Comparison of ENCODE assay signal across 9 cellular contexts in genomic region chr13:39451860-39452301, GRCh38.
DNase-seq lines count a peak whose midpoint lies in the region; ATAC-seq and TF ChIP-seq lines count a peak whose summit lies in the region.
"Had no signal": no experiment of that assay in that cellular context is flagged by ENCODE, and none has a peak within 500 bp of the region (broad histone marks: within the 10 kb centered on the region; RNA-seq: fewer than 3 reads in every experiment).

No MANE protein-coding gene starts in this region.

- H4K8ac ChIP-seq in IMR-90 (ENCODE audit: low read depth in 2 of 2, low read length in 2 of 2) = no peak overlapping the region

- TF ChIP-seq POLR2A in IMR-90 (IDR thresholded peaks at IDR 0.05; ENCODE audit: low read depth, low read length) (no peak), heart left ventricle (IDR thresholded peaks at IDR 0.05) (no peak), thyroid gland (IDR thresholded peaks at IDR 0.05) (no peak)

- intact Hi-C loops in IMR-90 (cut with micrococcal nuclease) = no loop called here
- intact Hi-C loops in heart left ventricle (cut with DNase I) = loop anchor here in 3 of 10 donors (2.0 to 10.0 kb wide), 4 partner anchors 35 to 63 kb away; no protein-coding TSS in a partner anchor
- intact Hi-C loops in thyroid gland (cut with DNase I) = no loop called here

- POLR2A ChIA-PET in IMR-90 (lab: Charles Lee; ENCODE audit: unreplicated experiment) = no interaction called here
- POLR2A ChIA-PET in HEK293T (lab: Yijun Ruan, JAX) = no interaction called here

- no peak overlapping the region for H3K23ac ChIP-seq in IMR-90 (ENCODE audit: low read depth, low read length)

- no peak for TF ChIP-seq CTCF in IMR-90 (conservative IDR thresholded peaks at IDR 0.05; ENCODE audit: low read depth, low read length)
- TF ChIP-seq CTCF in heart left ventricle (IDR thresholded peaks at IDR 0.05) = no peak
- no peak for TF ChIP-seq CTCF in thyroid gland (IDR thresholded peaks at IDR 0.05)

- H2BK15ac ChIP-seq in IMR-90 (ENCODE audit: low read depth, low read length) = no peak overlapping the region

- no peak for TF ChIP-seq RAD21 in IMR-90 (IDR thresholded peaks at IDR 0.05; ENCODE audit: low read length)

- DNase-seq in IMR-90 = peak; percentile 30
- peak; percentile 93 for DNase-seq in SIG-M5 treated with dmso at 0.1 percent for 504 hours (lab: John Stamatoyannopoulos, UW; ENCODE audit: unreplicated experiment)
- DNase-seq in heart left ventricle = peak; percentile 49 to 71 (median 63)
- DNase-seq in thyroid gland = peak; percentile 10 to 17
- no peak for DNase-seq in HT-29 (ENCODE audit: low spot score)
- no peak for DNase-seq in HEK293T (ENCODE audit: extremely low spot score)
- DNase-seq: effector CD8-positive, alpha-beta T cell had no signal

- no TSS peak for BruUV-seq in IMR-90 (replicated peaks; lab: Mats Ljungman, UMichigan)

- H2AK9ac ChIP-seq in IMR-90 (replicated peaks; ENCODE audit: low read depth, low read length, poor library complexity) = no peak overlapping the region

- H3K9me1 ChIP-seq in IMR-90 (ENCODE audit: insufficient read depth, low read length) = peaks cover 3% of the 10 kb centered on the region; the same call in 1 of the 2 replicates

- no CpG with 5 or more reads among the region's 4 CpGs for WGBS in IMR-90 (ENCODE audit: extremely low coverage in 2 of 2, insufficient read length in 1 of 2), 2 experiments
- 20 to 25% (median 23%) methylated on average over 4 of the region's 4 CpGs for WGBS in heart left ventricle, 4 donors
- 65 to 71% methylated on average over 4 of the region's 4 CpGs for WGBS in thyroid gland, 2 donors

- dilution Hi-C loops in IMR-90 (cut with HindIII; ENCODE audit: low sequenced_read_pairs, unreplicated experiment) = no loop called here

- in situ Hi-C loops in IMR-90 (cut with MboI; ENCODE audit: low sequenced_read_pairs) = no loop called here

- H3K27me3 ChIP-seq in IMR-90 (ENCODE audit: control insufficient read depth, insufficient read depth, low read length) (no peaks in the 10 kb centered on the region), heart left ventricle (no peaks in the 10 kb centered on the region), thyroid gland (no peaks in the 10 kb centered on the region)

- H3K18ac ChIP-seq in IMR-90 (ENCODE audit: low read depth, low read length) = no peak overlapping the region

- H3K4me3 ChIP-seq in IMR-90 (ENCODE audit: insufficient read depth, low read depth, low read length) (no peak overlapping the region), heart left ventricle (no peak overlapping the region), thyroid gland (replicated peaks in 1 of 3) (no peak overlapping the region)

- peak; percentile 48 for ATAC-seq in IMR-90 (ENCODE audit: low read depth)
- peak; percentile 59 to 83 (median 78) for ATAC-seq in heart left ventricle
- ATAC-seq in GM21526 (IDR thresholded peaks at IDR 0.05; ENCODE audit: low FRiP score, unreplicated experiment) = no peak

- H2BK20ac ChIP-seq in IMR-90 (ENCODE audit: low read depth, low read length) = no peak overlapping the region

- no peak overlapping the region for H3K4me2 ChIP-seq in IMR-90 (ENCODE audit: low read depth, low read length)

- H3K36me3 ChIP-seq in IMR-90 (ENCODE audit: control insufficient read depth, insufficient read depth, low read length) (no peaks in the 10 kb centered on the region), heart left ventricle (no peaks in the 10 kb centered on the region), thyroid gland (no peaks in the 10 kb centered on the region)

- no peak overlapping the region for H2AK5ac ChIP-seq in IMR-90 (ENCODE audit: low read depth, low read length)

- no peak overlapping the region for H2BK5ac ChIP-seq in IMR-90 (ENCODE audit: low read depth, low read length, poor library complexity, severe bottlenecking)

- H3K14ac ChIP-seq in IMR-90 (replicated peaks; ENCODE audit: low read depth, low read length) = no peak overlapping the region

- H3K27ac ChIP-seq in IMR-90 (ENCODE audit: insufficient read depth, low read length) (no peak overlapping the region; the same call in 1 of the 2 replicates), heart left ventricle (peak overlapping the region; percentile 66 to 84 (median 78)), thyroid gland (peak overlapping the region in 1 of 3 donors; percentile 37)
- H3K27ac ChIP-seq: RWPE1 had no signal

- no peak overlapping the region for H4K91ac ChIP-seq in IMR-90 (ENCODE audit: insufficient read depth, low read depth, low read length)

- no peak overlapping the region for H4K5ac ChIP-seq in IMR-90 (ENCODE audit: low read depth, low read length)

- peaks cover 7 to 22% of the 10 kb centered on the region in 2 experiments; a peak in 2 of 4 replicates for H3K79me1 ChIP-seq in IMR-90 (ENCODE audit: low read depth in 1 of 2, low read length in 2 of 2)

- CTCF ChIA-PET in IMR-90 (lab: Yijun Ruan, JAX) (interaction anchor here (0.9 kb wide), 1 partner anchor 9 kb away, joined by 3 read pairs; no protein-coding TSS in a partner anchor), HEK293T (lab: Yijun Ruan, JAX) (no interaction called here)

- H3K4me1 ChIP-seq in IMR-90 (ENCODE audit: control insufficient read depth, insufficient read depth, low read length) (peaks cover 4% of the 10 kb centered on the region), heart left ventricle (peaks cover 17 to 90% (median 76%) of the 10 kb centered on the region in 12 donors), thyroid gland (peaks cover 10 to 21% of the 10 kb centered on the region in 2 donors)

- H3K4ac ChIP-seq in IMR-90 (ENCODE audit: low read depth, low read length) = no peak overlapping the region

- no peak overlapping the region for H3K56ac ChIP-seq in IMR-90 (ENCODE audit: extremely low read depth, insufficient read depth, low read length)

- H3K9me3 ChIP-seq in IMR-90 (ENCODE audit: control insufficient read depth, insufficient read depth, low read length) (no peaks in the 10 kb centered on the region), heart left ventricle (peaks cover 0 to under 1% (median 0%) of the 10 kb centered on the region in 12 donors), thyroid gland (no peaks in the 10 kb centered on the region)

- no peak overlapping the region for H2AFZ ChIP-seq in IMR-90 (replicated peaks; ENCODE audit: low read length, poor library complexity)

- no peak overlapping the region for H3K9ac ChIP-seq in IMR-90 (ENCODE audit: low read depth, low read length)

- no peak overlapping the region for H2BK120ac ChIP-seq in IMR-90 (ENCODE audit: low read depth, low read length)

- H4K20me1 ChIP-seq in IMR-90 (ENCODE audit: insufficient read depth, low read length) = no peaks in the 10 kb centered on the region

TF ChIP-seq in IMR-90, 13 proteins besides CTCF, POLR2A, EP300 and RAD21:
- TF ChIP-seq NFE2L2 (IDR thresholded peaks at IDR 0.05; ENCODE audit: low read depth, low read length) (no peak), USF2 (IDR thresholded peaks at IDR 0.05; ENCODE audit: low read depth, low read length) (no peak), SMC3 (IDR thresholded peaks at IDR 0.05; ENCODE audit: low read depth, low read length) (no peak), BHLHE40 (IDR thresholded peaks at IDR 0.05; ENCODE audit: low read depth, low read length) (peak; percentile 41; the same call in 1 of the 2 replicates)

TF ChIP-seq in HEK293T, 16 proteins besides CTCF, POLR2A, EP300 and RAD21:
- TF ChIP-seq HDGF (IDR thresholded peaks at IDR 0.05; ENCODE audit: borderline replicate concordance) = no peak
- TF ChIP-seq SUZ12 (IDR thresholded peaks at IDR 0.05) = no peak
- TF ChIP-seq FOXA1 (IDR thresholded peaks at IDR 0.05) = no peak
- no peak for TF ChIP-seq BHLHE40 (IDR thresholded peaks at IDR 0.05; ENCODE audit: borderline replicate concordance)
- no peak for TF ChIP-seq ZNF384 (IDR thresholded peaks at IDR 0.05)
- TF ChIP-seq LEF1 (IDR thresholded peaks at IDR 0.05; ENCODE audit: borderline replicate concordance) = no peak
- TF ChIP-seq L3MBTL2 (conservative IDR thresholded peaks at IDR 0.05) = no peak
- TF ChIP-seq TARDBP (IDR thresholded peaks at IDR 0.05) = no peak
- no peak for TF ChIP-seq NFRKB (IDR thresholded peaks at IDR 0.05)
- TF ChIP-seq CTBP1 (IDR thresholded peaks at IDR 0.05; ENCODE audit: borderline replicate concordance) = no peak
- TF ChIP-seq ELF4 (IDR thresholded peaks at IDR 0.05) = no peak
- TF ChIP-seq ARNT (IDR thresholded peaks at IDR 0.05) = no peak
- no peak for TF ChIP-seq FOXM1 (IDR thresholded peaks at IDR 0.05; ENCODE audit: borderline replicate concordance)
- no peak for TF ChIP-seq PKNOX1 (IDR thresholded peaks at IDR 0.05)
- no peak for TF ChIP-seq FOXK2 (IDR thresholded peaks at IDR 0.05)
- TF ChIP-seq SP1 (IDR thresholded peaks at IDR 0.05) = no peak

Comparison
In these comparisons a context has a peak if more than half of its experiments do, and no peak if none do; other contexts are left out.
1. DNase-seq: peak in IMR-90 (single experiment), SIG-M5 treated with dmso at 0.1 percent for 504 hours (single experiment), heart left ventricle (5 of 5) and thyroid gland (2 of 2); none in HT-29 (single experiment) and HEK293T (single experiment).